1 cellular context compared by ENCODE assay signal in genomic region chr7:140517546-140518369, GRCh38.
TF ChIP-seq lines count a peak whose summit lies in the region.

No MANE protein-coding gene starts in this region.

TF ChIP-seq in HepG2, 621 proteins besides CTCF, POLR2A, EP300 and RAD21 (continued from another document):
- TF ChIP-seq UBTF (CRISPR knock-in tag; IDR thresholded peaks at IDR 0.05) (peak; percentile 75), SOX13 (IDR thresholded peaks at IDR 0.05) (no peak), SOX13 (CRISPR knock-in tag; conservative IDR thresholded peaks at IDR 0.05 in 1 of 2, IDR thresholded peaks at IDR 0.05 in 1 of 2) (0 out of 4 replicates have a peak, but pooled peaks of 1 of the 2 experiments have one; percentile 12), BRD4 (CRISPR knock-in tag; IDR thresholded peaks at IDR 0.05) (no peak), CEBPG (CRISPR knock-in tag; IDR thresholded peaks at IDR 0.05) (0 out of 2 replicates have a peak, but pooled peaks have one; percentile 19), ZMYM4 (CRISPR knock-in tag; IDR thresholded peaks at IDR 0.05) (peak; percentile 14; the same call in 1 of the 2 replicates), ZNF275 (CRISPR knock-in tag; IDR thresholded peaks at IDR 0.05; ENCODE audit: borderline replicate concordance) (peak; percentile 49; the same call in 1 of the 2 replicates), ZNF205 (CRISPR knock-in tag; IDR thresholded peaks at IDR 0.05) (0 out of 2 replicates have a peak, but pooled peaks have one; percentile 39), GPBP1L1 (CRISPR knock-in tag; IDR thresholded peaks at IDR 0.05) (no peak), ZNF546 (CRISPR knock-in tag; conservative IDR thresholded peaks at IDR 0.05) (no peak; the same call in 1 of the 2 replicates), ZNF12 (CRISPR knock-in tag; IDR thresholded peaks at IDR 0.05) (no peak), ATF3 (CRISPR knock-in tag; IDR thresholded peaks at IDR 0.05) (no peak), HIVEP1 (CRISPR knock-in tag; IDR thresholded peaks at IDR 0.05) (peak; percentile 61; the same call in 1 of the 2 replicates), PRDM15 (CRISPR knock-in tag; IDR thresholded peaks at IDR 0.05) (no peak), NFRKB (IDR thresholded peaks at IDR 0.05) (no peak), MIXL1 (CRISPR knock-in tag; IDR thresholded peaks at IDR 0.05) (peak; percentile 31; the same call in 1 of the 2 replicates), RBAK (CRISPR knock-in tag; IDR thresholded peaks at IDR 0.05) (no peak), YY1 (IDR thresholded peaks at IDR 0.05; ENCODE audit: insufficient read depth, insufficient replicate concordance, low read depth, low read length) (peak; percentile 33), YEATS2 (CRISPR knock-in tag; IDR thresholded peaks at IDR 0.05; ENCODE audit: borderline replicate concordance) (no peak), HDAC2 (CRISPR knock-in tag; IDR thresholded peaks at IDR 0.05) (no peak), ZNF788 (CRISPR knock-in tag; IDR thresholded peaks at IDR 0.05; ENCODE audit: borderline replicate concordance) (peak; percentile 23; the same call in 1 of the 2 replicates), ELF3 (CRISPR knock-in tag; IDR thresholded peaks at IDR 0.05) (0 out of 2 replicates have a peak, but pooled peaks have one; percentile 58), ZNF670 (CRISPR knock-in tag; IDR thresholded peaks at IDR 0.05; ENCODE audit: borderline replicate concordance) (no peak), SALL1 (CRISPR knock-in tag; IDR thresholded peaks at IDR 0.05) (peak; percentile 80), ZNF614 (CRISPR knock-in tag; IDR thresholded peaks at IDR 0.05; ENCODE audit: borderline replicate concordance) (0 out of 2 replicates have a peak, but pooled peaks have one; percentile 32), POGZ (CRISPR knock-in tag; IDR thresholded peaks at IDR 0.05) (no peak), XRCC5 (optimal IDR thresholded peaks at IDR 0.05; ENCODE audit: low read length) (peak; percentile 89), KDM5B (CRISPR knock-in tag; IDR thresholded peaks at IDR 0.05; ENCODE audit: borderline replicate concordance) (peak; percentile 38; the same call in 1 of the 2 replicates), MIER3 (CRISPR knock-in tag; IDR thresholded peaks at IDR 0.05; ENCODE audit: borderline replicate concordance) (0 out of 2 replicates have a peak, but pooled peaks have one; percentile 22), FOXO1 (CRISPR knock-in tag; IDR thresholded peaks at IDR 0.05) (0 out of 2 replicates have a peak, but pooled peaks have one; percentile 18), ZNF143 (CRISPR knock-in tag; IDR thresholded peaks at IDR 0.05) (no peak), MYC (CRISPR knock-in tag; IDR thresholded peaks at IDR 0.05; ENCODE audit: borderline replicate concordance) (peak; percentile 46; the same call in 1 of the 2 replicates), PBX2 (CRISPR knock-in tag; IDR thresholded peaks at IDR 0.05) (no peak), HMG20A (CRISPR knock-in tag; IDR thresholded peaks at IDR 0.05; ENCODE audit: borderline replicate concordance) (no peak), TFDP2 (CRISPR knock-in tag; IDR thresholded peaks at IDR 0.05) (no peak), GATAD1 (CRISPR knock-in tag; IDR thresholded peaks at IDR 0.05) (peak; percentile 32; the same call in 1 of the 2 replicates), CBX5 (CRISPR knock-in tag; IDR thresholded peaks at IDR 0.05; ENCODE audit: borderline replicate concordance) (peak; percentile 76), REST (IDR thresholded peaks at IDR 0.05; ENCODE audit: borderline replicate concordance in 1 of 2, low read depth in 1 of 2, low read length in 2 of 2) (no peak), ZSCAN29 (CRISPR knock-in tag; conservative IDR thresholded peaks at IDR 0.05) (0 out of 2 replicates have a peak, but pooled peaks have one; percentile 37), SOX5 (CRISPR knock-in tag; IDR thresholded peaks at IDR 0.05; ENCODE audit: borderline replicate concordance) (0 out of 2 replicates have a peak, but pooled peaks have one; percentile 41), SMAD3 (CRISPR knock-in tag; IDR thresholded peaks at IDR 0.05) (0 out of 2 replicates have a peak, but pooled peaks have one; percentile 27), THAP11 (CRISPR knock-in tag; IDR thresholded peaks at IDR 0.05) (0 out of 2 replicates have a peak, but pooled peaks have one; percentile 20), ZFX (CRISPR knock-in tag; IDR thresholded peaks at IDR 0.05; ENCODE audit: low read depth) (peak; percentile 75), ZNF556 (CRISPR knock-in tag; IDR thresholded peaks at IDR 0.05; ENCODE audit: borderline replicate concordance) (0 out of 2 replicates have a peak, but pooled peaks have one; percentile 35), BCL6 (CRISPR knock-in tag; IDR thresholded peaks at IDR 0.05) (peak; percentile 49; the same call in 1 of the 2 replicates), ERF (CRISPR knock-in tag; IDR thresholded peaks at IDR 0.05) (peak; percentile 62; the same call in 1 of the 2 replicates)
TF ChIP-seq in HepG2: peak in this region for 75.
